8 cellular contexts compared by ENCODE assay signal in genomic region chr15:70559223-70559823, GRCh38.
DNase-seq lines count a peak whose midpoint lies in the region; ATAC-seq and TF ChIP-seq lines count a peak whose summit lies in the region.

No MANE protein-coding gene starts in this region.

- H3K4me1 ChIP-seq in mammary epithelial cell (ENCODE audit: insufficient read depth, low read length), result no peaks in the 10 kb centered on the region

- in situ Hi-C loops in mammary epithelial cell (cut with MboI; ENCODE audit: low sequenced_read_pairs in 2 of 2), result no loop called here

- peak; percentile 13 for DNase-seq in NCI-H82 (lab: John Stamatoyannopoulos, UW)
- no peak for DNase-seq in NCI-H82 treated with DMSO at 0.1 percent for 48 hours (lab: John Stamatoyannopoulos, UW; ENCODE audit: unreplicated experiment)
- peak; percentile 54 for DNase-seq in activated T-helper 1 cell treated with anti-CD3 and anti-CD28 coated beads, Interleukin-12 subunit alpha, Interleukin-12 subunit beta, Interleukin-2, Interleukin-4 antibody, amounts not matched to agents 30 ng/mL and 10 ng/mL and 1 ng/mL, durations not matched to agents 14 hours and 24 hours and 36 hours (ENCODE audit: low spot score)
- peak; percentile 74 for DNase-seq in hepatic stellate cell (ENCODE audit: low spot score)
- DNase-seq in stimulated activated CD4-positive, alpha-beta T cell treated with anti-CD3 and anti-CD28 coated beads, TNF-alpha, amount 100 ng/mL, for 48 hours (ENCODE audit: low read depth in 3 of 3), result peak; percentile 39 to 55 (median 47)
- DNase-seq in NCI-H748 (lab: John Stamatoyannopoulos, UW; ENCODE audit: unreplicated experiment), result no peak
- no peak for DNase-seq in mammary epithelial cell

- no peaks in the 10 kb centered on the region for H3K36me3 Mint-ChIP-seq in activated T-helper 1 cell treated with anti-CD3 and anti-CD28 coated beads, Interleukin-12 subunit alpha, Interleukin-12 subunit beta, Interleukin-2, Interleukin-4 antibody, amounts not matched to agents 30 ng/mL and 10 ng/mL and 1 ng/mL, durations not matched to agents 14 hours and 24 hours and 36 hours (ENCODE audit: low read depth)

- ATAC-seq in HG03520 (IDR thresholded peaks at IDR 0.05; ENCODE audit: unreplicated experiment), result no peak

- H3K79me2 ChIP-seq in mammary epithelial cell (ENCODE audit: insufficient read depth, low read length), result no peaks in the 10 kb centered on the region

- H3K9ac ChIP-seq in mammary epithelial cell (ENCODE audit: insufficient read depth, low read length), result no peak overlapping the region

- no peak overlapping the region for H3K4me3 Mint-ChIP-seq in activated T-helper 1 cell treated with anti-CD3 and anti-CD28 coated beads, Interleukin-12 subunit alpha, Interleukin-12 subunit beta, Interleukin-2, Interleukin-4 antibody, amounts not matched to agents 30 ng/mL and 10 ng/mL and 1 ng/mL, durations not matched to agents 14 hours and 24 hours and 36 hours

- H3K36me3 ChIP-seq in mammary epithelial cell (ENCODE audit: insufficient read depth, low read length), result no peaks in the 10 kb centered on the region

- no peaks in the 10 kb centered on the region for H3K4me1 Mint-ChIP-seq in activated T-helper 1 cell treated with anti-CD3 and anti-CD28 coated beads, Interleukin-12 subunit alpha, Interleukin-12 subunit beta, Interleukin-2, Interleukin-4 antibody, amounts not matched to agents 30 ng/mL and 10 ng/mL and 1 ng/mL, durations not matched to agents 14 hours and 24 hours and 36 hours (ENCODE audit: low read depth)

- H3K9me3 ChIP-seq in mammary epithelial cell (replicated peaks; ENCODE audit: insufficient read depth, low read length), result no peaks in the 10 kb centered on the region

- peaks cover 10% of the 10 kb centered on the region for H3K27me3 ChIP-seq in mammary epithelial cell (ENCODE audit: insufficient read depth, low read length)

- H3K9me3 Mint-ChIP-seq in activated T-helper 1 cell treated with anti-CD3 and anti-CD28 coated beads, Interleukin-12 subunit alpha, Interleukin-12 subunit beta, Interleukin-2, Interleukin-4 antibody, amounts not matched to agents 30 ng/mL and 10 ng/mL and 1 ng/mL, durations not matched to agents 14 hours and 24 hours and 36 hours, result no peaks in the 10 kb centered on the region

- CTCF ChIA-PET in mammary epithelial cell (lab: Charles Lee; ENCODE audit: low non-redundant PET), result no interaction called here

- no TSS peak for BruUV-seq in mammary epithelial cell (replicated peaks; lab: Mats Ljungman, UMichigan)

- dilution Hi-C loops in mammary epithelial cell (cut with HindIII; ENCODE audit: low sequenced_read_pairs), result no loop called here

- TF ChIP-seq CTCF in mammary epithelial cell (conservative IDR thresholded peaks at IDR 0.05 in 1 of 2, IDR thresholded peaks at IDR 0.05 in 1 of 2; ENCODE audit: extremely low read depth in 1 of 2, insufficient read depth in 1 of 2, low read depth in 1 of 2, low read length in 2 of 2), result no peak

- no peak overlapping the region for H3K4me2 ChIP-seq in mammary epithelial cell (ENCODE audit: insufficient read depth, low read depth, low read length)

- no peak overlapping the region for H3K4me3 ChIP-seq in mammary epithelial cell (replicated peaks in 1 of 3; ENCODE audit: insufficient read depth in 1 of 3, low read depth in 2 of 3, low read length in 3 of 3)

- no peak overlapping the region for H3K27ac Mint-ChIP-seq in activated T-helper 1 cell treated with anti-CD3 and anti-CD28 coated beads, Interleukin-12 subunit alpha, Interleukin-12 subunit beta, Interleukin-2, Interleukin-4 antibody, amounts not matched to agents 30 ng/mL and 10 ng/mL and 1 ng/mL, durations not matched to agents 14 hours and 24 hours and 36 hours

- no peaks in the 10 kb centered on the region for H4K20me1 ChIP-seq in mammary epithelial cell (ENCODE audit: insufficient read depth, low read length)

- no peak overlapping the region for H3K27ac ChIP-seq in mammary epithelial cell (ENCODE audit: insufficient read depth, low read depth, low read length)

- intact Hi-C loops in activated T-helper 1 cell treated with anti-CD3 and anti-CD28 coated beads, Interleukin-12 subunit alpha, Interleukin-12 subunit beta, Interleukin-2, Interleukin-4 antibody, amounts not matched to agents 30 ng/mL and 10 ng/mL and 1 ng/mL, durations not matched to agents 14 hours and 24 hours and 36 hours (cut with micrococcal nuclease), result loop anchor here (2.0 to 10.0 kb wide), 2 partner anchors 31 to 105 kb away; no protein-coding TSS in a partner anchor
- intact Hi-C loops in mammary epithelial cell (cut with micrococcal nuclease), result no loop called here

- no peak overlapping the region for H2AFZ ChIP-seq in mammary epithelial cell (ENCODE audit: low read depth, low read length)

- H3K27me3 Mint-ChIP-seq in activated T-helper 1 cell treated with anti-CD3 and anti-CD28 coated beads, Interleukin-12 subunit alpha, Interleukin-12 subunit beta, Interleukin-2, Interleukin-4 antibody, amounts not matched to agents 30 ng/mL and 10 ng/mL and 1 ng/mL, durations not matched to agents 14 hours and 24 hours and 36 hours (ENCODE audit: insufficient read depth), result peaks cover 25% of the 10 kb centered on the region

- WGBS in mammary epithelial cell (ENCODE audit: low coverage, missing lambda C conversion rate), result 58% methylated on average over 11 of the region's 11 CpGs

Comparison
In these comparisons a context has a peak if more than half of its experiments do, and no peak if none do; other contexts are left out.
1. DNase-seq: peak in NCI-H82 (single experiment), activated T-helper 1 cell treated with anti-CD3 and anti-CD28 coated beads, Interleukin-12 subunit alpha, Interleukin-12 subunit beta, Interleukin-2, Interleukin-4 antibody, amounts not matched to agents 30 ng/mL and 10 ng/mL and 1 ng/mL, durations not matched to agents 14 hours and 24 hours and 36 hours (single experiment), hepatic stellate cell (single experiment) and stimulated activated CD4-positive, alpha-beta T cell treated with anti-CD3 and anti-CD28 coated beads, TNF-alpha, amount 100 ng/mL, for 48 hours (3 of 3); none in NCI-H82 treated with DMSO at 0.1 percent for 48 hours (single experiment), NCI-H748 (single experiment) and mammary epithelial cell (single experiment).